In the genomic region with DNA sequence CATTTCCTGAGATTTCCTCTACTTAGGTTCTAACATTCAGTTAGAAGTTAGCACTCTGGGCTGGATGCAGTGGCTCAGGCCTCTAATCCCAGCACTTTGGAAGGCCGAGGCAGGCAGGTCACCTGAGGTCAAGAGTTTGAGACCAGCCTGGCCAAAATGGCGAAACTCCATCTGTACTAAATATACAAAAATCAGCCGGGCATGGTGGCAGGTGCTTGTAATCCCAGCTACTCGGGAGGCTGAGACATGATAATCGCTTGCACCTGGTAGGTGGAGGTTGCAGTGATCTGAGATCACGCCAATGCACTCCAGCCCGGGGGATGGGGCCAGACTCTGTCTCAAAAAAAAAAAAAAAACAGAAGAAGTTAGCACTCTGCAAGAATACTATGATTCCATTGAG, we compare ENCODE assay signal across 19 cellular contexts.
"Had no signal": no experiment of that assay in that cellular context is flagged by ENCODE, and none has a peak within 500 bp of the region (broad histone marks: within the 10 kb centered on the region; RNA-seq: fewer than 3 reads in every experiment).

No MANE protein-coding gene starts in this region.

- H3K4me3 ChIP-seq: dorsolateral prefrontal cortex, lung, ovary, psoas muscle, sigmoid colon, stomach, thyroid gland, vagina had no signal

- DNase-seq: dorsolateral prefrontal cortex; effector CD4-positive, alpha-beta T cell; head of caudate nucleus; natural killer cell; occipital lobe; ovary; psoas muscle; right cardiac atrium; sigmoid colon; stimulated activated CD4-positive, alpha-beta T cell treated with anti-CD3 and anti-CD28 coated beads, Interleukin-2, amount 100 ng/mL, for 24 hours; stimulated activated CD4-positive, alpha-beta T cell treated with anti-CD3 and anti-CD28 coated beads, Interleukin-4, amount 100 ng/mL, for 24 hours; stimulated activated naive CD4-positive, alpha-beta T cell treated with Interleukin-2 at 50 U/mL for 16 hours; stomach; thyroid gland; trophoblast cell had no signal

- H3K36me3 ChIP-seq: ovary, sigmoid colon, stomach, thyroid gland, vagina had no signal

- H3K27ac ChIP-seq: dorsolateral prefrontal cortex, ovary, psoas muscle, sigmoid colon, stomach, thyroid gland, vagina had no signal

- H3K9me3 ChIP-seq: ovary, psoas muscle, thyroid gland, vagina had no signal

- H3K27me3 ChIP-seq: dorsolateral prefrontal cortex, ovary, sigmoid colon, stomach, thyroid gland, vagina had no signal

- ATAC-seq: left lobe of liver; natural killer cell; psoas muscle; right cardiac atrium; stimulated activated effector memory CD8-positive, alpha-beta T cell treated with anti-CD3 and anti-CD28 coated beads, Interleukin-12 subunit alpha, Interleukin-12 subunit beta, amount 100 ng/mL, for 72 hours had no signal

- H3K4me1 ChIP-seq: psoas muscle, sigmoid colon, stomach, thyroid gland, vagina had no signal
